In genomic region chr12:110050927-110051326, GRCh38 we compare ENCODE assay signal across 2 cellular contexts.
TF ChIP-seq lines count a peak whose summit lies in the region.

No MANE protein-coding gene starts in this region.

TF ChIP-seq in GM12891, 5 proteins besides CTCF, POLR2A, EP300 and RAD21:
- TF ChIP-seq POLR2AphosphoS5 (IDR thresholded peaks at IDR 0.05; ENCODE audit: low read depth, low read length) (no peak), PAX5 (IDR thresholded peaks at IDR 0.05; ENCODE audit: insufficient read depth, low read length, severe bottlenecking) (no peak), POU2F2 (IDR thresholded peaks at IDR 0.05; ENCODE audit: low read depth, low read length) (no peak), SPI1 (IDR thresholded peaks at IDR 0.05; ENCODE audit: low read depth, low read length) (peak; percentile 69), TAF1 (IDR thresholded peaks at IDR 0.05; ENCODE audit: low read depth, low read length) (no peak)

TF ChIP-seq in K562, 482 proteins besides CTCF, POLR2A, EP300 and RAD21:
- TF ChIP-seq RBFOX2 (IDR thresholded peaks at IDR 0.05; ENCODE audit: low read depth, low read length) = no peak
- no peak for TF ChIP-seq RUNX1 (IDR thresholded peaks at IDR 0.05; ENCODE audit: low read depth)
- TF ChIP-seq HNRNPK (IDR thresholded peaks at IDR 0.05; ENCODE audit: low read depth, low read length, poor library complexity, severe bottlenecking) = no peak
- no peak for TF ChIP-seq RBM15 (IDR thresholded peaks at IDR 0.05; ENCODE audit: insufficient read depth, low read length)
- TF ChIP-seq ZNF57 (CRISPR knock-in tag; IDR thresholded peaks at IDR 0.05) = no peak
- TF ChIP-seq FIP1L1 (IDR thresholded peaks at IDR 0.05; ENCODE audit: low read depth, low read length, poor library complexity, severe bottlenecking) = no peak
- no peak for TF ChIP-seq NFATC3 (IDR thresholded peaks at IDR 0.05)
- TF ChIP-seq FOS (IDR thresholded peaks at IDR 0.05; ENCODE audit: extremely low read depth, insufficient read length) = no peak
- no peak for TF ChIP-seq MAFF (IDR thresholded peaks at IDR 0.05; ENCODE audit: low read length)
- TF ChIP-seq SPI1 (IDR thresholded peaks at IDR 0.05; ENCODE audit: borderline replicate concordance, low read depth, low read length) = no peak
- TF ChIP-seq, protein P1, sequence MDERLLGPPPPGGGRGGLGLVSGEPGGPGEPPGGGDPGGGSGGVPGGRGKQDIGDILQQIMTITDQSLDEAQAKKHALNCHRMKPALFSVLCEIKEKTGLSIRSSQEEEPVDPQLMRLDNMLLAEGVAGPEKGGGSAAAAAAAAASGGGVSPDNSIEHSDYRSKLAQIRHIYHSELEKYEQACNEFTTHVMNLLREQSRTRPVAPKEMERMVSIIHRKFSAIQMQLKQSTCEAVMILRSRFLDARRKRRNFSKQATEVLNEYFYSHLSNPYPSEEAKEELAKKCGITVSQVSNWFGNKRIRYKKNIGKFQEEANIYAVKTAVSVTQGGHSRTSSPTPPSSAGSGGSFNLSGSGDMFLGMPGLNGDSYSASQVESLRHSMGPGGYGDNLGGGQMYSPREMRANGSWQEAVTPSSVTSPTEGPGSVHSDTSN (CRISPR knock-in tag; IDR thresholded peaks at IDR 0.05; ENCODE audit: low read depth) = no peak
- TF ChIP-seq, protein P1 (tag; conservative IDR thresholded peaks at IDR 0.05; ENCODE audit: low read depth) = no peak
- no peak for TF ChIP-seq SUPT5H (IDR thresholded peaks at IDR 0.05)
- TF ChIP-seq MYC (IDR thresholded peaks at IDR 0.05; ENCODE audit: low read depth, low read length) = no peak
- TF ChIP-seq MYC (CRISPR knock-in tag; IDR thresholded peaks at IDR 0.05; ENCODE audit: borderline replicate concordance, low read depth) = no peak
- TF ChIP-seq GTF3C2 (IDR thresholded peaks at IDR 0.05; ENCODE audit: borderline replicate concordance, extremely low read depth, insufficient read length) = no peak
